ENCODE assay signal across 8 cellular contexts in genomic region chr1:39269791-39270342, GRCh38.
A peak's percentile ranks its signal among the peaks of the same experiment; 100 is the strongest.
DNase-seq lines count a peak whose midpoint lies in the region; ATAC-seq and TF ChIP-seq lines count a peak whose summit lies in the region.

No MANE protein-coding gene starts in this region.

- CTCF ChIA-PET in A673 (lab: Charles Lee), result interaction anchor here (0.6 to 0.9 kb wide), 2 partner anchors 10 to 78 kb away, joined by 3 to 5 read pairs; no protein-coding TSS in a partner anchor

- intact Hi-C loops in A673 (cut with micrococcal nuclease; ENCODE audit: unreplicated experiment), result no loop called here

- H3K79me2 ChIP-seq in SU-DHL-6 (ENCODE audit: insufficient read depth, low read length), result peaks cover 80% of the 10 kb centered on the region

- H3F3A ChIP-seq in SU-DHL-6 (ENCODE audit: insufficient read depth), result no peaks in the 10 kb centered on the region; the same call in 1 of the 2 replicates

- no peaks in the 10 kb centered on the region for H3K36me3 ChIP-seq in A673 (ENCODE audit: insufficient read depth, low read length, poor library complexity, severe bottlenecking)
- no peaks in the 10 kb centered on the region for H3K36me3 ChIP-seq in SU-DHL-6 (ENCODE audit: low read length)
- peaks cover 3% of the 10 kb centered on the region for H3K36me3 ChIP-seq in brain microvascular endothelial cell (replicated peaks)

- no peak overlapping the region for H2AFZ ChIP-seq in SU-DHL-6 (ENCODE audit: low read depth, low read length, severe bottlenecking)

- peaks cover 21% of the 10 kb centered on the region for H3K4me1 ChIP-seq in A673 (ENCODE audit: insufficient read depth, low read length, poor library complexity, severe bottlenecking)

- H3K9ac ChIP-seq in SU-DHL-6 (ENCODE audit: low read length), result no peak overlapping the region

- H3K9me3 ChIP-seq in A673 (ENCODE audit: low read depth, low read length, poor library complexity, severe bottlenecking) (no peaks in the 10 kb centered on the region), SU-DHL-6 (ENCODE audit: insufficient read depth, low read length) (no peaks in the 10 kb centered on the region)

- ATAC-seq in GM18511 (IDR thresholded peaks at IDR 0.05; ENCODE audit: unreplicated experiment), result peak; percentile 71
- peak; percentile 72 for ATAC-seq in HG02981 (IDR thresholded peaks at IDR 0.05; ENCODE audit: unreplicated experiment)
- ATAC-seq in stimulated activated naive CD8-positive, alpha-beta T cell treated with anti-CD3 and anti-CD28 coated beads, Interleukin-15, Interleukin-2, amounts not matched to agents 100 U/mL and 50 U/mL, for 24 hours, result peak; percentile 60

- no peaks in the 10 kb centered on the region for H3K9me2 ChIP-seq in SU-DHL-6 (replicated peaks; ENCODE audit: insufficient read depth, low read length)

- peak overlapping the region; percentile 42 for H3K4me2 ChIP-seq in SU-DHL-6 (ENCODE audit: low read depth, low read length, poor library complexity, severe bottlenecking)

- H3K27ac ChIP-seq in A673 (ENCODE audit: low read depth, low read length, poor library complexity, severe bottlenecking), result peak overlapping the region; percentile 29
- H3K27ac ChIP-seq in SU-DHL-6 (ENCODE audit: low read depth, low read length), result peak overlapping the region; percentile 34
- H3K27ac ChIP-seq in brain microvascular endothelial cell, result no peak overlapping the region

- POLR2A ChIA-PET in A673 (lab: Charles Lee; ENCODE audit: low non-redundant PET), result no interaction called here

- H3K4me3 ChIP-seq in A673 (ENCODE audit: low read depth, low read length, poor library complexity, severe bottlenecking) (no peak overlapping the region), SU-DHL-6 (ENCODE audit: insufficient read depth, low read length, poor library complexity, severe bottlenecking) (no peak overlapping the region), foreskin fibroblast (ENCODE audit: low read depth in 1 of 2, low read length in 2 of 2) (peak overlapping the region; percentile 38 to 56), brain microvascular endothelial cell (ENCODE audit: low read depth, low read length) (no peak overlapping the region)

- in situ Hi-C loops in brain microvascular endothelial cell (cut with HindIII; ENCODE audit: low pct_ligation_motif_present, low sequenced_read_pairs), result no loop called here

- no TSS peak for BruUV-seq in A673 (replicated peaks; lab: Mats Ljungman, UMichigan)

- no peaks in the 10 kb centered on the region for H3K27me3 ChIP-seq in A673 (replicated peaks; ENCODE audit: insufficient read depth, low read depth, low read length, poor library complexity)
- no peaks in the 10 kb centered on the region for H3K27me3 ChIP-seq in SU-DHL-6 (ENCODE audit: low read length)
- H3K27me3 ChIP-seq in brain microvascular endothelial cell (replicated peaks), result no peaks in the 10 kb centered on the region

- no peak for DNase-seq in A673 (ENCODE audit: low spot score)
- DNase-seq in foreskin fibroblast, result peak; percentile 53 to 86
- DNase-seq in stimulated activated naive CD8-positive, alpha-beta T cell treated with anti-CD3 and anti-CD28 coated beads, Interleukin-15, Interleukin-2, amounts not matched to agents 100 U/mL and 50 U/mL, for 24 hours, result no peak
- no peak for DNase-seq in brain microvascular endothelial cell
- no peak for DNase-seq in activated CD8-positive, alpha-beta memory T cell treated with anti-CD3 and anti-CD28 coated beads for 24 hours

- TF ChIP-seq CTCF in A673 (conservative IDR thresholded peaks at IDR 0.05; ENCODE audit: low read depth, low read length) (no peak), SU-DHL-6 (IDR thresholded peaks at IDR 0.05; ENCODE audit: insufficient read depth, low read length, poor library complexity, severe bottlenecking) (no peak), foreskin fibroblast (IDR thresholded peaks at IDR 0.05; ENCODE audit: low read depth, low read length) (no peak), brain microvascular endothelial cell (IDR thresholded peaks at IDR 0.05; ENCODE audit: low read depth, low read length, missing control alignments) (no peak)

- H4K20me1 ChIP-seq in SU-DHL-6 (ENCODE audit: low read depth, low read length), result peaks cover 10% of the 10 kb centered on the region; the same call in 1 of the 2 replicates

Comparison
In these comparisons a context has a peak if more than half of its experiments do, and no peak if none do; other contexts are left out.
1. DNase-seq: peak in foreskin fibroblast (2 of 2); none in A673 (single experiment), stimulated activated naive CD8-positive, alpha-beta T cell treated with anti-CD3 and anti-CD28 coated beads, Interleukin-15, Interleukin-2, amounts not matched to agents 100 U/mL and 50 U/mL, for 24 hours (single experiment), brain microvascular endothelial cell (single experiment) and activated CD8-positive, alpha-beta memory T cell treated with anti-CD3 and anti-CD28 coated beads for 24 hours (single experiment).
2. H3K4me3 ChIP-seq: peak in foreskin fibroblast (2 of 2); none in A673 (single experiment), SU-DHL-6 (single experiment) and brain microvascular endothelial cell (single experiment).
3. Peak in every context shown above with its lines, with median percentiles within 50 percentile points of each other: ATAC-seq.